Comparison of ENCODE assay signal across 13 cellular contexts in genomic region chr5:74240783-74241750, GRCh38.
A peak's percentile ranks its signal among the peaks of the same experiment; 100 is the strongest.
DNase-seq lines count a peak whose midpoint lies in the region; ATAC-seq and TF ChIP-seq lines count a peak whose summit lies in the region.
"Had no signal": no experiment of that assay in that cellular context is flagged by ENCODE, and none has a peak within 500 bp of the region (broad histone marks: within the 10 kb centered on the region; RNA-seq: fewer than 3 reads in every experiment).

No MANE protein-coding gene starts in this region.

- no peak overlapping the region for H3K9ac ChIP-seq in endodermal cell (ENCODE audit: extremely low read depth, low read length, poor library complexity, severe bottlenecking)
- no peak overlapping the region for H3K9ac ChIP-seq in neural progenitor cell

- no peaks in the 10 kb centered on the region for H4K20me1 ChIP-seq in neural progenitor cell (ENCODE audit: low read depth)

- H3K9me3 ChIP-seq in endodermal cell (ENCODE audit: control insufficient read depth, low read length) (no peaks in the 10 kb centered on the region), neural progenitor cell (ENCODE audit: low read depth) (no peaks in the 10 kb centered on the region)
- H3K9me3 ChIP-seq: thoracic aorta had no signal

- no peak for TF ChIP-seq CTCF in endodermal cell (conservative IDR thresholded peaks at IDR 0.05)
- TF ChIP-seq CTCF in neural progenitor cell (IDR thresholded peaks at IDR 0.05): no peak

- H3K36me3 ChIP-seq in endodermal cell (ENCODE audit: control insufficient read depth, insufficient read depth, low read length) (no peaks in the 10 kb centered on the region), neural progenitor cell (no peaks in the 10 kb centered on the region)
- H3K36me3 ChIP-seq: thoracic aorta had no signal

- DNase-seq in activated CD4-positive, alpha-beta T cell treated with anti-CD3 and anti-CD28 coated beads for 36 hours: peak; percentile 34
- DNase-seq in activated CD4-positive, alpha-beta T cell treated with anti-CD3 and anti-CD28 coated beads, Interleukin-2, amount 50 U/mL, for 4 hours: no peak
- DNase-seq in NOMO-1 treated with dmso at 0.1 percent for 144 hours (lab: John Stamatoyannopoulos, UW; ENCODE audit: unreplicated experiment) (peak; percentile 25), endodermal cell (peak; percentile 57), neural progenitor cell (ENCODE audit: low spot score) (no peak), NCI-H1092 (lab: John Stamatoyannopoulos, UW) (no peak)
- DNase-seq in stimulated activated effector memory CD8-positive, alpha-beta T cell treated with anti-CD3 and anti-CD28 coated beads, Interleukin-12 subunit alpha, Interleukin-12 subunit beta, amount 100 ng/mL, for 72 hours (ENCODE audit: low spot score in 2 of 2): no peak
- DNase-seq: effector memory CD4-positive, alpha-beta T cell; nephron progenitor cell; stimulated activated CD4-positive, alpha-beta T cell treated with anti-CD3 and anti-CD28 coated beads, Interleukin-4, amount 100 ng/mL, for 1 hour had no signal

- POLR2A ChIA-PET in activated CD4-positive, alpha-beta T cell treated with anti-CD3 and anti-CD28 coated beads for 36 hours (lab: Charles Lee): no interaction called here

- intact Hi-C loops in activated CD4-positive, alpha-beta T cell treated with anti-CD3 and anti-CD28 coated beads for 36 hours (cut with DNase I, micrococcal nuclease): loop anchor here (1.0 to 5.0 kb wide), 2 partner anchors 76 to 335 kb away; no protein-coding TSS in a partner anchor

- CTCF ChIA-PET in activated CD4-positive, alpha-beta T cell treated with anti-CD3 and anti-CD28 coated beads for 36 hours (lab: Charles Lee): no interaction called here

- H3K4me3 ChIP-seq in endodermal cell (ENCODE audit: low read length) (no peak overlapping the region), neural progenitor cell (no peak overlapping the region)
- H3K4me3 ChIP-seq: thoracic aorta had no signal

- no peak overlapping the region for H3K4me3 Mint-ChIP-seq in activated CD4-positive, alpha-beta T cell treated with anti-CD3 and anti-CD28 coated beads for 36 hours
- H3K4me3 Mint-ChIP-seq in endodermal cell: no peak overlapping the region
- H3K4me3 Mint-ChIP-seq in stimulated activated effector memory CD8-positive, alpha-beta T cell treated with anti-CD3 and anti-CD28 coated beads, Interleukin-12 subunit alpha, Interleukin-12 subunit beta, amount 100 ng/mL, for 72 hours: no peak overlapping the region
- no peak overlapping the region for H3K4me3 Mint-ChIP-seq in neural progenitor cell
- H3K4me3 Mint-ChIP-seq: activated naive CD4-positive, alpha-beta T cell treated with anti-CD3 and anti-CD28 coated beads, Interleukin-2, amount 50 U/mL, for 24 hours; nephron progenitor cell had no signal

- no peak overlapping the region for H3K27ac Mint-ChIP-seq in activated CD4-positive, alpha-beta T cell treated with anti-CD3 and anti-CD28 coated beads for 36 hours
- H3K27ac Mint-ChIP-seq in endodermal cell: no peak overlapping the region
- no peak overlapping the region for H3K27ac Mint-ChIP-seq in stimulated activated effector memory CD8-positive, alpha-beta T cell treated with anti-CD3 and anti-CD28 coated beads, Interleukin-12 subunit alpha, Interleukin-12 subunit beta, amount 100 ng/mL, for 72 hours
- no peak overlapping the region for H3K27ac Mint-ChIP-seq in neural progenitor cell
- H3K27ac Mint-ChIP-seq: activated naive CD4-positive, alpha-beta T cell treated with anti-CD3 and anti-CD28 coated beads, Interleukin-2, amount 50 U/mL, for 24 hours; nephron progenitor cell had no signal

- H3K36me3 Mint-ChIP-seq in activated CD4-positive, alpha-beta T cell treated with anti-CD3 and anti-CD28 coated beads for 36 hours (ENCODE audit: low read depth): no peaks in the 10 kb centered on the region
- no peaks in the 10 kb centered on the region for H3K36me3 Mint-ChIP-seq in endodermal cell (ENCODE audit: low read depth)
- H3K36me3 Mint-ChIP-seq in stimulated activated effector memory CD8-positive, alpha-beta T cell treated with anti-CD3 and anti-CD28 coated beads, Interleukin-12 subunit alpha, Interleukin-12 subunit beta, amount 100 ng/mL, for 72 hours: no peaks in the 10 kb centered on the region
- H3K36me3 Mint-ChIP-seq in neural progenitor cell: no peaks in the 10 kb centered on the region
- H3K36me3 Mint-ChIP-seq: activated naive CD4-positive, alpha-beta T cell treated with anti-CD3 and anti-CD28 coated beads, Interleukin-2, amount 50 U/mL, for 24 hours had no signal

- peaks cover 16% of the 10 kb centered on the region for H3K27me3 Mint-ChIP-seq in activated CD4-positive, alpha-beta T cell treated with anti-CD3 and anti-CD28 coated beads for 36 hours
- H3K27me3 Mint-ChIP-seq in endodermal cell (ENCODE audit: insufficient read depth): no peaks in the 10 kb centered on the region
- peaks cover 2% of the 10 kb centered on the region for H3K27me3 Mint-ChIP-seq in neural progenitor cell (ENCODE audit: insufficient read depth, low read depth)

- H3K27ac ChIP-seq in endodermal cell (ENCODE audit: low read depth, low read length): no peak overlapping the region
- H3K27ac ChIP-seq in neural progenitor cell: no peak overlapping the region
- H3K27ac ChIP-seq: thoracic aorta had no signal

- ATAC-seq in activated CD4-positive, alpha-beta T cell treated with anti-CD3 and anti-CD28 coated beads for 36 hours: peak; percentile 83
- ATAC-seq in stimulated activated effector memory CD8-positive, alpha-beta T cell treated with anti-CD3 and anti-CD28 coated beads, Interleukin-12 subunit alpha, Interleukin-12 subunit beta, amount 100 ng/mL, for 72 hours: peak; percentile 51
- no peak for ATAC-seq in HG03139 (IDR thresholded peaks at IDR 0.05; ENCODE audit: unreplicated experiment)

- no peaks in the 10 kb centered on the region for H3K9me3 Mint-ChIP-seq in activated CD4-positive, alpha-beta T cell treated with anti-CD3 and anti-CD28 coated beads for 36 hours (ENCODE audit: low read depth)
- H3K9me3 Mint-ChIP-seq in endodermal cell (no peaks in the 10 kb centered on the region), neural progenitor cell (no peaks in the 10 kb centered on the region)
- peaks cover 5% of the 10 kb centered on the region for H3K9me3 Mint-ChIP-seq in stimulated activated effector memory CD8-positive, alpha-beta T cell treated with anti-CD3 and anti-CD28 coated beads, Interleukin-12 subunit alpha, Interleukin-12 subunit beta, amount 100 ng/mL, for 72 hours
- H3K9me3 Mint-ChIP-seq: activated naive CD4-positive, alpha-beta T cell treated with anti-CD3 and anti-CD28 coated beads, Interleukin-2, amount 50 U/mL, for 24 hours; nephron progenitor cell had no signal

- no peaks in the 10 kb centered on the region for H3F3A ChIP-seq in neural progenitor cell (ENCODE audit: low read depth)

- no peak overlapping the region for H3K4me2 ChIP-seq in neural progenitor cell

- peaks cover 5% of the 10 kb centered on the region for H3K4me1 Mint-ChIP-seq in activated CD4-positive, alpha-beta T cell treated with anti-CD3 and anti-CD28 coated beads for 36 hours
- H3K4me1 Mint-ChIP-seq in endodermal cell (peaks cover 11% of the 10 kb centered on the region), neural progenitor cell (no peaks in the 10 kb centered on the region)
- no peaks in the 10 kb centered on the region for H3K4me1 Mint-ChIP-seq in stimulated activated effector memory CD8-positive, alpha-beta T cell treated with anti-CD3 and anti-CD28 coated beads, Interleukin-12 subunit alpha, Interleukin-12 subunit beta, amount 100 ng/mL, for 72 hours
- H3K4me1 Mint-ChIP-seq: activated naive CD4-positive, alpha-beta T cell treated with anti-CD3 and anti-CD28 coated beads, Interleukin-2, amount 50 U/mL, for 24 hours had no signal

- H3K4me1 ChIP-seq in endodermal cell (ENCODE audit: control insufficient read depth, insufficient read depth, low read length) (peaks cover 4% of the 10 kb centered on the region), neural progenitor cell (peaks cover 5% of the 10 kb centered on the region)

- H3K27me3 ChIP-seq in endodermal cell (ENCODE audit: control insufficient read depth, insufficient read depth, low read length, poor library complexity, severe bottlenecking): no peaks in the 10 kb centered on the region
- H3K27me3 ChIP-seq in neural progenitor cell: no peaks in the 10 kb centered on the region

- no peak overlapping the region for H2AFZ ChIP-seq in neural progenitor cell (replicated peaks)

- no peaks in the 10 kb centered on the region for H3K79me2 ChIP-seq in neural progenitor cell (ENCODE audit: low read depth)

- 81 to 86% methylated on average over 4 to 5 of the region's 5 CpGs for WGBS in endodermal cell (ENCODE audit: insufficient coverage in 1 of 2, insufficient read length in 1 of 2), 2 experiments

Comparison
In these comparisons a context has a peak if more than half of its experiments do, and no peak if none do; other contexts are left out.
1. DNase-seq: peak in activated CD4-positive, alpha-beta T cell treated with anti-CD3 and anti-CD28 coated beads for 36 hours (single experiment), NOMO-1 treated with dmso at 0.1 percent for 144 hours (single experiment) and endodermal cell (single experiment); none in activated CD4-positive, alpha-beta T cell treated with anti-CD3 and anti-CD28 coated beads, Interleukin-2, amount 50 U/mL, for 4 hours (0 of 2), stimulated activated effector memory CD8-positive, alpha-beta T cell treated with anti-CD3 and anti-CD28 coated beads, Interleukin-12 subunit alpha, Interleukin-12 subunit beta, amount 100 ng/mL, for 72 hours (0 of 2), neural progenitor cell (single experiment) and NCI-H1092 (single experiment).